7 cellular contexts compared by ENCODE assay signal in the genomic region with DNA sequence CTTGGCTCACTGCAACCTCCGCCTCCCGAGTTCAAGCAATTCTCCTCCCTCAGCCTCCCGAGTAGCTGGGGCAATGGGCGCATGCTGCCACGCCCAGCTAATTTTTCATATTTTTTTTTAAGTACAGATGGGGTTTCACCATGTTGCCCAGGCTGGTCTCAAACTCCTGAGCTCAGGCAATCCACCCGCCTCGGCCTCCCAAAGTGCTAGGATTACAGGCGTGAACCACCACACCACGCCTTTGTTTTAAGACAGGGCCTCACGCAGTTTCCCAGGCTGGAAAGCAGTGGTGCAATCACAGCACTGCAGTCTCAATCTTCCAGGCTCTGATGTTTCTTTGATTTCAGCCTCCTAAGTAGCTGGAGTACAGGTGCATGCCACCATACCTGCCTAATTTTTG. TPM values are rescaled to one million over a fixed set of nuclear protein-coding genes. Genes with fewer than 3 reads are reported as not detected.
DNase-seq lines count a peak whose midpoint lies in the region; ATAC-seq and TF ChIP-seq lines count a peak whose summit lies in the region.
"Not testable (repeated sequence)": the region's sequence is repeated elsewhere in the genome, so short reads cannot be mapped to it uniquely, and the experiment has no call there.

No MANE protein-coding gene starts in this region.

- not testable (repeated sequence) for ATAC-seq in CD4-positive, CD25-positive, alpha-beta regulatory T cell (ENCODE audit: low read depth in 2 of 2); T-helper 17 cell; activated CD8-positive, alpha-beta memory T cell treated with anti-CD3 and anti-CD28 coated beads, Interleukin-2, amount 10 ng/mL, durations not matched to agents 7 days and 5 days

- H2AFZ ChIP-seq in Loucy (ENCODE audit: low read length) = not testable (repeated sequence)

- H3K36me3 ChIP-seq in CD4-positive, CD25-positive, alpha-beta regulatory T cell (ENCODE audit: control insufficient read depth, insufficient read depth, low read length) = peaks cover 29% of the 10 kb centered on the region
- H3K36me3 ChIP-seq in Loucy (ENCODE audit: insufficient read depth, low read length) = peaks cover 15% of the 10 kb centered on the region; the same call in 1 of the 2 replicates
- peaks cover 39% of the 10 kb centered on the region for H3K36me3 ChIP-seq in neutrophil

- peak overlapping the region; percentile 98 for H3K9ac ChIP-seq in Loucy (ENCODE audit: low read depth, low read length, poor library complexity, severe bottlenecking)

- TF ChIP-seq CTCF in Loucy (conservative IDR thresholded peaks at IDR 0.05; ENCODE audit: low read length); neutrophil (IDR thresholded peaks at IDR 0.05): not testable (repeated sequence)

- peaks cover 94% of the 10 kb centered on the region for H3K79me2 ChIP-seq in Loucy (ENCODE audit: insufficient read depth, low read length)

- H3K36me3 Mint-ChIP-seq in CD4-positive, CD25-positive, alpha-beta regulatory T cell = peaks cover 20% of the 10 kb centered on the region
- not testable (repeated sequence) for H3K36me3 Mint-ChIP-seq in T-helper 17 cell (ENCODE audit: low read depth); activated naive CD8-positive, alpha-beta T cell; immature natural killer cell
- peaks cover 39% of the 10 kb centered on the region for H3K36me3 Mint-ChIP-seq in activated CD8-positive, alpha-beta memory T cell treated with anti-CD3 and anti-CD28 coated beads, Interleukin-2, amount 10 ng/mL, durations not matched to agents 7 days and 5 days

- peak overlapping the region; percentile 89 for H3K4me3 ChIP-seq in CD4-positive, CD25-positive, alpha-beta regulatory T cell (ENCODE audit: low read depth, low read length)
- peak overlapping the region; percentile 100 for H3K4me3 ChIP-seq in Loucy (ENCODE audit: low read length, poor library complexity, severe bottlenecking)
- H3K4me3 ChIP-seq in neutrophil (ENCODE audit: low read depth in 1 of 2, low read length in 1 of 2) = not testable (repeated sequence)

- not testable (repeated sequence) for DNase-seq in CD4-positive, CD25-positive, alpha-beta regulatory T cell; T-helper 17 cell; activated CD8-positive, alpha-beta memory T cell treated with anti-CD3 and anti-CD28 coated beads, Interleukin-2, amount 10 ng/mL, durations not matched to agents 7 days and 5 days; immature natural killer cell

- H3K4me1 ChIP-seq in CD4-positive, CD25-positive, alpha-beta regulatory T cell (ENCODE audit: control insufficient read depth, insufficient read depth, low read length, poor library complexity, severe bottlenecking) = peaks cover 34% of the 10 kb centered on the region
- H3K4me1 ChIP-seq in Loucy (ENCODE audit: insufficient read depth, low read length, poor library complexity, severe bottlenecking) = peaks cover 49% of the 10 kb centered on the region
- H3K4me1 ChIP-seq in neutrophil (ENCODE audit: control insufficient read depth in 1 of 2, insufficient read depth in 1 of 2, low read depth in 1 of 2, low read length in 1 of 2) = peaks cover 45 to 52% of the 10 kb centered on the region in 2 experiments

- H4K20me1 ChIP-seq in Loucy (ENCODE audit: insufficient read depth, low read length, poor library complexity, severe bottlenecking) = peaks cover 60% of the 10 kb centered on the region

- peak overlapping the region in 2 of 3 donors; percentile 79 to 93 for H3K27ac Mint-ChIP-seq in CD4-positive, CD25-positive, alpha-beta regulatory T cell
- not testable (repeated sequence) for H3K27ac Mint-ChIP-seq in T-helper 17 cell
- peak overlapping the region; percentile 22 for H3K27ac Mint-ChIP-seq in activated CD8-positive, alpha-beta memory T cell treated with anti-CD3 and anti-CD28 coated beads, Interleukin-2, amount 10 ng/mL, durations not matched to agents 7 days and 5 days
- H3K27ac Mint-ChIP-seq in activated naive CD8-positive, alpha-beta T cell = peak overlapping the region; percentile 72
- H3K27ac Mint-ChIP-seq in immature natural killer cell = peak overlapping the region; percentile 21 to 99 (median 59)

- peak overlapping the region; percentile 97 for H3K27ac ChIP-seq in CD4-positive, CD25-positive, alpha-beta regulatory T cell (ENCODE audit: insufficient read depth, low read length, poor library complexity, severe bottlenecking)
- H3K27ac ChIP-seq in neutrophil = peak overlapping the region; percentile 97

- H3K9me2 ChIP-seq in Loucy (replicated peaks; ENCODE audit: low read depth, low read length) = not testable (repeated sequence)

- not testable (repeated sequence) for H3K27me3 Mint-ChIP-seq in CD4-positive, CD25-positive, alpha-beta regulatory T cell; T-helper 17 cell; activated CD8-positive, alpha-beta memory T cell treated with anti-CD3 and anti-CD28 coated beads, Interleukin-2, amount 10 ng/mL, durations not matched to agents 7 days and 5 days; activated naive CD8-positive, alpha-beta T cell
- H3K27me3 Mint-ChIP-seq in immature natural killer cell (ENCODE audit: low read depth in 3 of 3) = peaks cover 5 to 16% (median 13%) of the 10 kb centered on the region in 3 donors

- H3K4me3 Mint-ChIP-seq in CD4-positive, CD25-positive, alpha-beta regulatory T cell = peak overlapping the region; percentile 21 to 95 (median 75)
- H3K4me3 Mint-ChIP-seq in T-helper 17 cell = peak overlapping the region; percentile 12
- H3K4me3 Mint-ChIP-seq in activated CD8-positive, alpha-beta memory T cell treated with anti-CD3 and anti-CD28 coated beads, Interleukin-2, amount 10 ng/mL, durations not matched to agents 7 days and 5 days; immature natural killer cell: not testable (repeated sequence)
- H3K4me3 Mint-ChIP-seq in activated naive CD8-positive, alpha-beta T cell = peak overlapping the region; percentile 59

- not testable (repeated sequence) for H3F3A ChIP-seq in Loucy (ENCODE audit: low read depth)

- peaks cover 26 to 70% (median 41%) of the 10 kb centered on the region in 4 donors for H3K4me1 Mint-ChIP-seq in CD4-positive, CD25-positive, alpha-beta regulatory T cell
- peaks cover 27% of the 10 kb centered on the region for H3K4me1 Mint-ChIP-seq in T-helper 17 cell
- peaks cover 47% of the 10 kb centered on the region for H3K4me1 Mint-ChIP-seq in activated CD8-positive, alpha-beta memory T cell treated with anti-CD3 and anti-CD28 coated beads, Interleukin-2, amount 10 ng/mL, durations not matched to agents 7 days and 5 days
- H3K4me1 Mint-ChIP-seq in activated naive CD8-positive, alpha-beta T cell (ENCODE audit: low read depth) = peaks cover 54% of the 10 kb centered on the region
- peaks cover 45 to 46% of the 10 kb centered on the region in 2 donors for H3K4me1 Mint-ChIP-seq in immature natural killer cell

- H3K9me3 Mint-ChIP-seq in CD4-positive, CD25-positive, alpha-beta regulatory T cell; activated CD8-positive, alpha-beta memory T cell treated with anti-CD3 and anti-CD28 coated beads, Interleukin-2, amount 10 ng/mL, durations not matched to agents 7 days and 5 days (ENCODE audit: low read depth); activated naive CD8-positive, alpha-beta T cell (ENCODE audit: low read depth); immature natural killer cell: not testable (repeated sequence)

- H3K9me3 ChIP-seq in CD4-positive, CD25-positive, alpha-beta regulatory T cell (ENCODE audit: control insufficient read depth in 2 of 2, low read length in 2 of 2); Loucy (ENCODE audit: insufficient read depth, low read depth, low read length); T-helper 17 cell (ENCODE audit: control insufficient read depth, low read length, poor library complexity, severe bottlenecking); neutrophil: not testable (repeated sequence)

- CTCF ChIA-PET in activated CD8-positive, alpha-beta memory T cell treated with anti-CD3 and anti-CD28 coated beads, Interleukin-2, amount 10 ng/mL, durations not matched to agents 7 days and 5 days (lab: Charles Lee) = interaction anchor here (2.4 kb wide), 1 partner anchor 14 kb away, joined by 17 read pairs; a partner anchor contains a TSS

- peak overlapping the region; percentile 95 for H3K4me2 ChIP-seq in Loucy (ENCODE audit: low read depth, low read length, poor library complexity, severe bottlenecking)

- H3K27me3 ChIP-seq in CD4-positive, CD25-positive, alpha-beta regulatory T cell (ENCODE audit: control insufficient read depth, insufficient read depth, low read length); Loucy (ENCODE audit: insufficient read depth, low read length, poor library complexity, severe bottlenecking); neutrophil: not testable (repeated sequence)

RNA-seq across cellular contexts. Expression of a gene that starts 3.0 kb away (rescaled TPM):
- total RNA-seq in CD4-positive, CD25-positive, alpha-beta regulatory T cell = 131 TPM
- 10 to 100 TPM; 28.0 to 48.7 (median 44.6) TPM for polyA plus RNA-seq in CD4-positive, CD25-positive, alpha-beta regulatory T cell
- total RNA-seq in T-helper 17 cell = 100 to 1,000 TPM; 120 to 128 TPM
- 100 to 1,000 TPM; 106 to 108 TPM for total RNA-seq in activated CD8-positive, alpha-beta memory T cell treated with anti-CD3 and anti-CD28 coated beads, Interleukin-2, amount 10 ng/mL, durations not matched to agents 7 days and 5 days
- 10 to 100 TPM; 16.2 to 38.1 (median 20.5) TPM for polyA plus RNA-seq in immature natural killer cell

RNA-seq across cellular contexts. Expression of a gene that starts 14.0 kb away (rescaled TPM):
- total RNA-seq in CD4-positive, CD25-positive, alpha-beta regulatory T cell = 11.6 TPM
- 10 to 100 TPM; 11.4 to 16.7 (median 14.0) TPM for polyA plus RNA-seq in CD4-positive, CD25-positive, alpha-beta regulatory T cell
- total RNA-seq in T-helper 17 cell = 10 to 100 TPM; 17.8 to 19.3 TPM
- 10 to 100 TPM; 22.7 to 23.5 TPM for total RNA-seq in activated CD8-positive, alpha-beta memory T cell treated with anti-CD3 and anti-CD28 coated beads, Interleukin-2, amount 10 ng/mL, durations not matched to agents 7 days and 5 days
- polyA plus RNA-seq in immature natural killer cell = 10 to 100 TPM in 2 of 3 donors, not detected in 1; 10.7 to 16.1 TPM

RNA-seq across cellular contexts. Expression of a gene that starts 46.4 kb away (rescaled TPM):
- total RNA-seq in CD4-positive, CD25-positive, alpha-beta regulatory T cell = 173 TPM
- 100 to 1,000 TPM; 222 to 276 (median 240) TPM for polyA plus RNA-seq in CD4-positive, CD25-positive, alpha-beta regulatory T cell
- 100 to 1,000 TPM; 114 to 123 TPM for total RNA-seq in T-helper 17 cell
- 100 to 1,000 TPM; 154 to 163 TPM for total RNA-seq in activated CD8-positive, alpha-beta memory T cell treated with anti-CD3 and anti-CD28 coated beads, Interleukin-2, amount 10 ng/mL, durations not matched to agents 7 days and 5 days
- polyA plus RNA-seq in immature natural killer cell = 100 to 1,000 TPM; 167 to 292 (median 199) TPM
